In genomic region chr6:11769816-11770545, GRCh38 we compare ENCODE assay signal across 8 cellular contexts. TPM values are rescaled to one million over a fixed set of nuclear protein-coding genes. Genes with fewer than 3 reads are reported as not detected.
A peak's percentile ranks its signal among the peaks of the same experiment; 100 is the strongest.
DNase-seq lines count a peak whose midpoint lies in the region; TF ChIP-seq lines count a peak whose summit lies in the region.
"Had no signal": no experiment of that assay in that cellular context is flagged by ENCODE, and none has a peak within 500 bp of the region (broad histone marks: within the 10 kb centered on the region; RNA-seq: fewer than 3 reads in every experiment).

No MANE protein-coding gene starts in this region.

- TF ChIP-seq EP300 in suprapubic skin (IDR thresholded peaks at IDR 0.05): no peak

- whole genome bisulfite sequencing in suprapubic skin: 38% methylated on average over 11 of the region's 11 CpGs

- H3K27me3 ChIP-seq in HUES6 (ENCODE audit: control insufficient read depth, insufficient read depth, low read length): no peaks in the 10 kb centered on the region
- H3K27me3 ChIP-seq in suprapubic skin: no peaks in the 10 kb centered on the region

- H3K4me1 ChIP-seq in HUES6 (ENCODE audit: control insufficient read depth, insufficient read depth, low read length): peaks cover 47% of the 10 kb centered on the region
- H3K4me1 ChIP-seq in suprapubic skin: peaks cover 60% of the 10 kb centered on the region

- no peak overlapping the region for H3K4me3 ChIP-seq in HUES6 (ENCODE audit: low read depth, low read length)
- peak overlapping the region; percentile 7 for H3K4me3 ChIP-seq in suprapubic skin
- H3K4me3 ChIP-seq: GM12878 had no signal

- H3K9me3 ChIP-seq in HUES6 (ENCODE audit: control insufficient read depth, insufficient read depth, low read depth, low read length) (no peaks in the 10 kb centered on the region), suprapubic skin (no peaks in the 10 kb centered on the region)

- TF ChIP-seq CTCF in suprapubic skin (IDR thresholded peaks at IDR 0.05): no peak

- peak; percentile 49 for DNase-seq in RPMI8226
- DNase-seq in iPS-NIHi11 (ENCODE audit: low spot score): peak; percentile 56
- DNase-seq in suprapubic skin (ENCODE audit: low spot score in 2 of 2): no peak
- no peak for DNase-seq in NCI-H446 treated with DMSO at 0.1 percent for 48 hours (lab: John Stamatoyannopoulos, UW)
- DNase-seq in NCI-H774 (lab: John Stamatoyannopoulos, UW): no peak
- DNase-seq in activated gamma-delta T cell (lab: John Stamatoyannopoulos, UW): no peak

- H3K36me3 ChIP-seq in HUES6 (ENCODE audit: control insufficient read depth, insufficient read depth, low read length): no peaks in the 10 kb centered on the region
- no peaks in the 10 kb centered on the region for H3K36me3 ChIP-seq in suprapubic skin

- H3K27ac ChIP-seq in HUES6 (ENCODE audit: low read depth, low read length) (no peak overlapping the region), suprapubic skin (peak overlapping the region; percentile 91)

- H3K9ac ChIP-seq in HUES6 (ENCODE audit: low read length): peak overlapping the region; percentile 21

- TF ChIP-seq POLR2A in suprapubic skin (IDR thresholded peaks at IDR 0.05): no peak

RNA-seq across cellular contexts. Expression of gene ADTRP, which starts 8.6 kb away (rescaled TPM):
- total RNA-seq in suprapubic skin: 10 to 100 TPM; 19.6 to 39.5 (median 26.2) TPM

Comparison
In these comparisons a context has a peak if more than half of its experiments do, and no peak if none do; other contexts are left out.
1. DNase-seq: peak in RPMI8226 (single experiment) and iPS-NIHi11 (single experiment); none in suprapubic skin (0 of 2), NCI-H446 treated with DMSO at 0.1 percent for 48 hours (single experiment), NCI-H774 (single experiment) and activated gamma-delta T cell (single experiment).